ENCODE assay signal across 10 cellular contexts in genomic region chr17:40553694-40554534, GRCh38. TPM values are rescaled to one million over a fixed set of nuclear protein-coding genes. Genes with fewer than 3 reads are reported as not detected.
DNase-seq lines count a peak whose midpoint lies in the region; ATAC-seq and TF ChIP-seq lines count a peak whose summit lies in the region.
"Had no signal": no experiment of that assay in that cellular context is flagged by ENCODE, and none has a peak within 500 bp of the region (broad histone marks: within the 10 kb centered on the region; RNA-seq: fewer than 3 reads in every experiment).

No MANE protein-coding gene starts in this region.

- DNase-seq in GM13976 (ENCODE audit: low spot score) (peak; percentile 62), Peyer's patch (peak in 2 of 3 donors; percentile 51 to 68), coronary artery (ENCODE audit: low spot score) (peak; percentile 87), mucosa of descending colon (peak in 2 of 3 donors; percentile 27 to 73), NCI-H1105 treated with DMSO at 0.1 percent for 48 hours (lab: John Stamatoyannopoulos, UW) (no peak), RKO (ENCODE audit: low spot score) (no peak), HEK293T (ENCODE audit: extremely low spot score) (no peak)

- peaks cover under 1 to 46% (median 28%) of the 10 kb centered on the region in 4 donors for H3K4me1 ChIP-seq in Peyer's patch
- H3K4me1 ChIP-seq in mucosa of descending colon (ENCODE audit: low read depth): peaks cover 3% of the 10 kb centered on the region
- peaks cover 6% of the 10 kb centered on the region for H3K4me1 ChIP-seq in urinary bladder (ENCODE audit: insufficient read depth)

- WGBS in urinary bladder: 51% methylated on average over 19 of the region's 19 CpGs

- H3K4me3 ChIP-seq in Peyer's patch (peak overlapping the region in 3 of 4 donors; percentile 1 to 23 (median 8)), coronary artery (peak overlapping the region; percentile 53), mucosa of descending colon (no peak overlapping the region), urinary bladder (ENCODE audit: low read depth, low read length) (no peak overlapping the region)

- POLR2A ChIA-PET in HEK293T (lab: Yijun Ruan, JAX): no interaction called here

- H3K27ac ChIP-seq in Peyer's patch: peak overlapping the region; percentile 73 to 86 (median 80)
- H3K27ac ChIP-seq in coronary artery: peak overlapping the region; percentile 27 to 82
- H3K27ac ChIP-seq in urinary bladder (ENCODE audit: low read depth): peak overlapping the region; percentile 83
- H3K27ac ChIP-seq: neutrophil had no signal

- in situ Hi-C loops in GM13976 (cut with MboI; ENCODE audit: low sequenced_read_pairs, unreplicated experiment): no loop called here

- intact Hi-C loops in mucosa of descending colon (cut with DNase I, micrococcal nuclease): no loop called here

- TF ChIP-seq POLR2A in Peyer's patch (IDR thresholded peaks at IDR 0.05): no peak

- TF ChIP-seq CTCF in GM13976 (IDR thresholded peaks at IDR 0.05; ENCODE audit: borderline replicate concordance, control extremely low read depth, extremely low read depth, insufficient read depth, missing control alignments) (no peak), Peyer's patch (IDR thresholded peaks at IDR 0.05) (no peak), coronary artery (IDR thresholded peaks at IDR 0.05) (no peak), mucosa of descending colon (IDR thresholded peaks at IDR 0.05) (no peak)

- H3K27me3 ChIP-seq in Peyer's patch: no peaks in the 10 kb centered on the region

- H3K36me3 ChIP-seq in Peyer's patch (no peaks in the 10 kb centered on the region), mucosa of descending colon (ENCODE audit: low read depth) (no peaks in the 10 kb centered on the region), urinary bladder (ENCODE audit: insufficient read depth) (no peaks in the 10 kb centered on the region)
- H3K36me3 ChIP-seq: neutrophil had no signal

- CTCF ChIA-PET in HEK293T (lab: Yijun Ruan, JAX): interaction anchor here (0.6 to 1.1 kb wide), 3 partner anchors 141 to 1116 kb away, joined by 3 read pairs; no protein-coding TSS in a partner anchor

- ATAC-seq in mucosa of descending colon: peak; percentile 17
- ATAC-seq: Panc1 had no signal

- H3K9me3 ChIP-seq in Peyer's patch: no peaks in the 10 kb centered on the region
- no peaks in the 10 kb centered on the region for H3K9me3 ChIP-seq in mucosa of descending colon
- H3K9me3 ChIP-seq: neutrophil had no signal

TF ChIP-seq in HEK293T, 16 proteins besides CTCF, POLR2A, EP300 and RAD21:
- TF ChIP-seq FOXM1 (IDR thresholded peaks at IDR 0.05; ENCODE audit: borderline replicate concordance): no peak
- TF ChIP-seq ARNT (IDR thresholded peaks at IDR 0.05): no peak

RNA-seq across cellular contexts. Expression of gene CCR7, which starts 11.4 kb away (rescaled TPM):
- total RNA-seq in Peyer's patch (10 to 100 TPM in 1 of 4 donors, 1 to 10 TPM in 1, not detected in 2; 3.1 to 22.3 TPM), mucosa of descending colon (1 to 10 TPM in 1 of 3 donors, under 1 TPM in 2; 0.44 to 3.2 (median 0.87) TPM), urinary bladder (0.58 TPM)
- 0.39 TPM for polyA plus RNA-seq in urinary bladder

RNA-seq across cellular contexts. Expression of gene TNS4, which starts 52.5 kb away (rescaled TPM):
- 1 to 10 TPM in 3 of 4 donors, under 1 TPM in 1; 0.54 to 2.5 (median 1.7) TPM for total RNA-seq in Peyer's patch
- 10 to 100 TPM in 1 of 3 donors, 1 to 10 TPM in 2; 3.0 to 13.1 (median 3.3) TPM for total RNA-seq in mucosa of descending colon
- total RNA-seq in urinary bladder: 5.4 TPM
- polyA plus RNA-seq in urinary bladder: 5.0 TPM

Comparison
In these comparisons a context has a peak if more than half of its experiments do, and no peak if none do; other contexts are left out.
1. DNase-seq: peak in GM13976 (single experiment), Peyer's patch (2 of 3), coronary artery (single experiment) and mucosa of descending colon (2 of 3); none in NCI-H1105 treated with DMSO at 0.1 percent for 48 hours (single experiment), RKO (single experiment) and HEK293T (single experiment).
2. H3K4me3 ChIP-seq: peak in Peyer's patch (3 of 4) and coronary artery (single experiment); none in mucosa of descending colon (single experiment) and urinary bladder (single experiment).
3. Peak in every context shown above with its lines, with median percentiles within 50 percentile points of each other: H3K27ac ChIP-seq.